8 cellular contexts compared by ENCODE assay signal in the genomic region with DNA sequence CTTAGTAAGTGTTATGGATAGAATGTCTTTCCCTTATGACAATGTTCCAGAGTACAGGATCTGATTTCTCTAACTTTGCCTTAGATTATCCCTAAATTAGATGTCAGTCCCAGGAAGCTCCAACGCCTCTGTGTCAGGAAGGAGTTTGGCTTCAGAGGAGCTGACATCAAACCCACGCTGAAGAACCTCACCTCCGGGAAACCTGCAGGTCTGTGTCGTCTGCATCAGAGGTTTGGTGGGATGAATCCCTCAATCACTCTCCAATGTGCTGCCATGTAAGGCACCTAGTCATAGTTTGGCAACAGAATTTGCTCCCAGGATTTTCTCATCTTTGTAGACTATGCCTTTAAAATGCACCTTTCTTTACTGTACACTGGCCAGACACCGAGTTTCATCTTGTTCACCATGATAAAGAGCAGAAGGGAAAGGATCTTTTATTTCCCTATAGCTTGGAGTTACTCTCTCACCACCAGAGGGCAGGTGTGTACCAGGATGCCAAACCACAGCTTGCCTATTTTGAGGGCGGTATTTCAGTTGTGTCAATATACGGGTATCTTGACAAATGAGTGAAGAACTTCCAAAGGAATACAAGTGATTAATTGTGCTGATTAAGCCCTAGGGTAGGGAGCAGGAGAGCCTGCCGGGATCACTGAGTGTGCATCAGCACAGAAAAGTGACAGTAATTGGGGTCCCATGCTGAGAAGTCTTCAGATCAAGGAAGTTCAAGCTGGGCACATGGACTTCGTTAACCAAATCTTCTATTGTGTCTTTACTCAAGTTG. TPM values are rescaled to one million over a fixed set of nuclear protein-coding genes. Genes with fewer than 3 reads are reported as not detected.
DNase-seq lines count a peak whose midpoint lies in the region; ATAC-seq and TF ChIP-seq lines count a peak whose summit lies in the region.

No MANE protein-coding gene starts in this region.

- H3K4me1 ChIP-seq in DOHH2 (ENCODE audit: control insufficient read depth, low read length) (no peaks in the 10 kb centered on the region), adipocyte (ENCODE audit: control insufficient read depth, insufficient read depth, low read length) (no peaks in the 10 kb centered on the region), smooth muscle cell (ENCODE audit: low read depth) (no peaks in the 10 kb centered on the region)

- H3F3A ChIP-seq in DOHH2 (ENCODE audit: control insufficient read depth, insufficient read depth) (no peaks in the 10 kb centered on the region), smooth muscle cell (ENCODE audit: low read depth) (peaks cover 22% of the 10 kb centered on the region)

- H4K20me1 ChIP-seq in DOHH2 (ENCODE audit: control insufficient read depth, insufficient read depth, low read depth, low read length) (no peaks in the 10 kb centered on the region), smooth muscle cell (ENCODE audit: low read depth) (no peaks in the 10 kb centered on the region)

- H3K9ac ChIP-seq in adipocyte (ENCODE audit: low read length): no peak overlapping the region
- no peak overlapping the region for H3K9ac ChIP-seq in smooth muscle cell (ENCODE audit: low read depth)

- H3K27me3 ChIP-seq in DOHH2 (ENCODE audit: control insufficient read depth, low read length) (no peaks in the 10 kb centered on the region), adipocyte (replicated peaks; ENCODE audit: control insufficient read depth, insufficient read depth, low read length) (no peaks in the 10 kb centered on the region), smooth muscle cell (ENCODE audit: low read depth) (no peaks in the 10 kb centered on the region)

- H3K79me2 ChIP-seq in DOHH2 (ENCODE audit: control insufficient read depth, low read length): no peaks in the 10 kb centered on the region
- no peaks in the 10 kb centered on the region for H3K79me2 ChIP-seq in smooth muscle cell (ENCODE audit: low read depth)

- H3K36me3 ChIP-seq in DOHH2 (ENCODE audit: control insufficient read depth, low read length) (no peaks in the 10 kb centered on the region), adipocyte (ENCODE audit: control insufficient read depth, insufficient read depth, low read length, severe bottlenecking) (no peaks in the 10 kb centered on the region), smooth muscle cell (ENCODE audit: low read depth) (no peaks in the 10 kb centered on the region)

- TF ChIP-seq CTCF in DOHH2 (IDR thresholded peaks at IDR 0.05; ENCODE audit: low read depth, low read length, poor library complexity, severe bottlenecking) (peak; percentile 84), smooth muscle cell (IDR thresholded peaks at IDR 0.05; ENCODE audit: borderline replicate concordance, insufficient read depth, poor library complexity, severe bottlenecking) (peak; percentile 83)

- H3K4me2 ChIP-seq in DOHH2 (ENCODE audit: low read length) (no peak overlapping the region), smooth muscle cell (peak overlapping the region; percentile 68)

- intact Hi-C loops in left ventricle myocardium superior (cut with micrococcal nuclease): no loop called here

- H3K9me3 ChIP-seq in DOHH2 (ENCODE audit: control insufficient read depth, insufficient read depth, low read length) (no peaks in the 10 kb centered on the region), adipocyte (ENCODE audit: control insufficient read depth, low read length) (no peaks in the 10 kb centered on the region), smooth muscle cell (replicated peaks; ENCODE audit: low read depth) (no peaks in the 10 kb centered on the region)

- WGBS in smooth muscle cell (ENCODE audit: low lambda C conversion rate): 32% methylated on average over 9 of the region's 9 CpGs

- peak; percentile 65 for ATAC-seq in GM19452 (IDR thresholded peaks at IDR 0.05; ENCODE audit: unreplicated experiment)
- ATAC-seq in HG03571 (IDR thresholded peaks at IDR 0.05; ENCODE audit: unreplicated experiment): peak; percentile 55
- peak; percentile 50 for ATAC-seq in left ventricle myocardium superior

- H3K9me2 ChIP-seq in DOHH2 (replicated peaks; ENCODE audit: control insufficient read depth, low read length): no peaks in the 10 kb centered on the region

- H3K27ac ChIP-seq in DOHH2 (ENCODE audit: low read depth, low read length): no peak overlapping the region
- H3K27ac ChIP-seq in smooth muscle cell (ENCODE audit: low read depth): no peak overlapping the region

- DNase-seq in RPMI8226: peak; percentile 63
- DNase-seq in adipocyte (ENCODE audit: low read depth): peak; percentile 86
- no peak for DNase-seq in left ventricle myocardium superior
- DNase-seq in smooth muscle cell (lab: John Stamatoyannopoulos, UW; ENCODE audit: unreplicated experiment): no peak
- DNase-seq in NCI-H128 (lab: John Stamatoyannopoulos, UW; ENCODE audit: unreplicated experiment): no peak

- H2AFZ ChIP-seq in smooth muscle cell (ENCODE audit: low read depth): peak overlapping the region; percentile 77

- H3K4me3 ChIP-seq in DOHH2 (ENCODE audit: low read length): no peak overlapping the region
- H3K4me3 ChIP-seq in adipocyte (ENCODE audit: low read length): no peak overlapping the region
- no peak overlapping the region for H3K4me3 ChIP-seq in smooth muscle cell

RNA-seq across cellular contexts. Expression of gene MINAR2, which starts 23.4 kb away (rescaled TPM):
- total RNA-seq in left ventricle myocardium superior: not detected
- not detected in 2 replicates for total RNA-seq in smooth muscle cell
- not detected in 2 replicates for polyA plus RNA-seq in smooth muscle cell

Comparison
In these comparisons a context has a peak if more than half of its experiments do, and no peak if none do; other contexts are left out.
1. DNase-seq: peak in RPMI8226 (single experiment) and adipocyte (single experiment); none in left ventricle myocardium superior (single experiment), smooth muscle cell (single experiment) and NCI-H128 (single experiment).
2. Peak in every context shown above with its lines, with median percentiles within 50 percentile points of each other: ATAC-seq.